16 cellular contexts compared by ENCODE assay signal in genomic region chr12:53504004-53504920, GRCh38. TPM values are rescaled to one million over a fixed set of nuclear protein-coding genes. Genes with fewer than 3 reads are reported as not detected.
A peak's percentile ranks its signal among the peaks of the same experiment; 100 is the strongest.
DNase-seq lines count a peak whose midpoint lies in the region; ATAC-seq, FAIRE-seq and TF ChIP-seq lines count a peak whose summit lies in the region.
"Had no signal": no experiment of that assay in that cellular context is flagged by ENCODE, and none has a peak within 500 bp of the region (broad histone marks: within the 10 kb centered on the region; RNA-seq: fewer than 3 reads in every experiment).

No MANE protein-coding gene starts in this region.

- H3K36me3 ChIP-seq in left ventricle myocardium inferior, result peaks cover 36% of the 10 kb centered on the region
- H3K36me3 ChIP-seq in aorta (ENCODE audit: control insufficient read depth in 1 of 2, insufficient read depth in 2 of 2, low read length in 1 of 2), result no peaks in the 10 kb centered on the region
- H3K36me3 ChIP-seq in hepatocyte (replicated peaks; ENCODE audit: insufficient read depth, low read depth), result no peaks in the 10 kb centered on the region
- peaks cover 9 to 13% of the 10 kb centered on the region in 2 donors for H3K36me3 ChIP-seq in kidney (ENCODE audit: control insufficient read depth in 1 of 2, insufficient read depth in 2 of 2, low read length in 2 of 2)

- H3K36me3 Mint-ChIP-seq in neural crest cell (ENCODE audit: low read depth), result no peaks in the 10 kb centered on the region
- H3K36me3 Mint-ChIP-seq: activated naive CD4-positive, alpha-beta T cell treated with anti-CD3 and anti-CD28 coated beads, Interleukin-2, amount 50 U/mL, for 72 hours; natural killer cell had no signal

- H3K4me3 ChIP-seq in left ventricle myocardium inferior (no peak overlapping the region), aorta (ENCODE audit: low read length in 2 of 2) (no peak overlapping the region), hepatocyte (no peak overlapping the region), kidney (ENCODE audit: low read length in 2 of 2) (no peak overlapping the region)
- H3K4me3 ChIP-seq: esophagus squamous epithelium, left lung, right lobe of liver had no signal

- TF ChIP-seq CTCF in left ventricle myocardium inferior (IDR thresholded peaks at IDR 0.05; ENCODE audit: borderline replicate concordance) (no peak), neural crest cell (conservative IDR thresholded peaks at IDR 0.05) (no peak), hepatocyte (IDR thresholded peaks at IDR 0.05; ENCODE audit: poor library complexity) (no peak), kidney (IDR thresholded peaks at IDR 0.05; ENCODE audit: borderline replicate concordance, extremely low read depth, insufficient read depth) (no peak)

- H3K9me3 ChIP-seq in left ventricle myocardium inferior (replicated peaks), result no peaks in the 10 kb centered on the region
- H3K9me3 ChIP-seq in aorta (ENCODE audit: control insufficient read depth, low read length), result no peaks in the 10 kb centered on the region
- H3K9me3 ChIP-seq in hepatocyte (ENCODE audit: low read depth), result no peaks in the 10 kb centered on the region
- no peaks in the 10 kb centered on the region for H3K9me3 ChIP-seq in kidney (ENCODE audit: control insufficient read depth in 1 of 2, low read length in 2 of 2)
- H3K9me3 ChIP-seq: esophagus squamous epithelium, left lung, right lobe of liver had no signal

- no peak overlapping the region for H3K4me2 ChIP-seq in hepatocyte

- no peak overlapping the region for H3K9ac ChIP-seq in kidney (ENCODE audit: low read length in 2 of 2)

- DNase-seq in left ventricle myocardium inferior (no peak), Right ventricle myocardium inferior (ENCODE audit: missing footprints) (no peak), neural crest cell (ENCODE audit: low read depth, low spot score) (no peak), aorta (peak; percentile 38 to 62), NCI-H2107 treated with DMSO at 0.1 percent for 48 hours (lab: John Stamatoyannopoulos, UW; ENCODE audit: unreplicated experiment) (no peak), hepatocyte (ENCODE audit: low spot score) (no peak), kidney (no peak)
- DNase-seq: esophagus squamous epithelium; left lung; natural killer cell; stimulated activated CD4-positive, alpha-beta T cell treated with anti-CD3 and anti-CD28 coated beads, Interleukin-4, amount 100 ng/mL, for 24 hours had no signal

- no peaks in the 10 kb centered on the region for H3K9me2 ChIP-seq in hepatocyte (replicated peaks; ENCODE audit: insufficient read depth)

- H3K27me3 ChIP-seq in left ventricle myocardium inferior (ENCODE audit: low read depth), result no peaks in the 10 kb centered on the region
- H3K27me3 ChIP-seq in aorta (ENCODE audit: control insufficient read depth in 1 of 2, insufficient read depth in 2 of 2, low read length in 1 of 2), result no peaks in the 10 kb centered on the region
- H3K27me3 ChIP-seq in hepatocyte, result no peaks in the 10 kb centered on the region
- H3K27me3 ChIP-seq: esophagus squamous epithelium, left lung, right lobe of liver had no signal

- no peak overlapping the region for H2AFZ ChIP-seq in hepatocyte

- FAIRE-seq in kidney (lab: Jason Lieb, UNC), result no peak
- FAIRE-seq: colon, H1 had no signal

- ATAC-seq in Right ventricle myocardium inferior (no peak), aorta (ENCODE audit: low FRiP score) (no peak)
- ATAC-seq: activated naive CD4-positive, alpha-beta T cell treated with anti-CD3 and anti-CD28 coated beads, Interleukin-2, amount 50 U/mL, for 72 hours; left lung; natural killer cell; right lobe of liver had no signal

- peaks cover 20% of the 10 kb centered on the region for H3K4me1 Mint-ChIP-seq in neural crest cell

- H3K79me2 ChIP-seq in hepatocyte, result peaks cover 21% of the 10 kb centered on the region

- H3K27ac ChIP-seq in left ventricle myocardium inferior (replicated peaks), result peak overlapping the region; percentile 99
- H3K27ac ChIP-seq in cingulate gyrus (ENCODE audit: low read depth, low read length), result peak overlapping the region; percentile 69
- H3K27ac ChIP-seq in aorta (ENCODE audit: low read depth in 1 of 2, low read length in 2 of 2), result peak overlapping the region in 1 of 2 donors; percentile 34
- no peak overlapping the region for H3K27ac ChIP-seq in hepatocyte
- H3K27ac ChIP-seq in kidney (ENCODE audit: low read depth in 2 of 2, low read length in 2 of 2), result no peak overlapping the region
- H3K27ac ChIP-seq: right lobe of liver had no signal

- WGBS in aorta, 2 donors, result 77 to 79% methylated on average over 14 of the region's 14 CpGs
- WGBS in hepatocyte (ENCODE audit: low lambda C conversion rate, missing lambda C conversion rate), result 96% methylated on average over 14 of the region's 14 CpGs

- H4K20me1 ChIP-seq in hepatocyte (ENCODE audit: insufficient read depth, poor library complexity, severe bottlenecking), result no peaks in the 10 kb centered on the region

- no peak overlapping the region for H3K27ac Mint-ChIP-seq in neural crest cell (ENCODE audit: unreplicated experiment)

- intact Hi-C loops in left ventricle myocardium inferior (cut with micrococcal nuclease), result no loop called here
- intact Hi-C loops in Right ventricle myocardium inferior (cut with DNase I), result loop anchor here (5.0 kb wide), 1 partner anchor 52 kb away; the partner anchor contains the start of gene PCBP2
- intact Hi-C loops in aorta (cut with DNase I), result loop anchor here (10.0 kb wide), 1 partner anchor 179 kb away; the partner anchor contains the start of gene AAAS (in 2 of the 2)
- intact Hi-C loops in kidney (cut with DNase I), result no loop called here

- H3K27me3 Mint-ChIP-seq in neural crest cell (ENCODE audit: low read depth), result peaks cover 4% of the 10 kb centered on the region

- H3K9me3 Mint-ChIP-seq in neural crest cell, result no peaks in the 10 kb centered on the region
- H3K9me3 Mint-ChIP-seq: activated naive CD4-positive, alpha-beta T cell treated with anti-CD3 and anti-CD28 coated beads, Interleukin-2, amount 50 U/mL, for 72 hours; natural killer cell had no signal

- H3K4me1 ChIP-seq in left ventricle myocardium inferior, result peaks cover 49% of the 10 kb centered on the region
- H3K4me1 ChIP-seq in aorta (ENCODE audit: control insufficient read depth in 1 of 2, insufficient read depth in 2 of 2, low read length in 2 of 2), result no peaks in the 10 kb centered on the region
- peaks cover 19% of the 10 kb centered on the region for H3K4me1 ChIP-seq in hepatocyte (ENCODE audit: insufficient read depth)
- H3K4me1 ChIP-seq in kidney (ENCODE audit: control insufficient read depth in 1 of 2, insufficient read depth in 1 of 2, low read depth in 1 of 2, low read length in 2 of 2), result peaks cover 11 to 26% of the 10 kb centered on the region in 2 donors

- peak overlapping the region; percentile 80 for H3K4me3 Mint-ChIP-seq in neural crest cell
- H3K4me3 Mint-ChIP-seq: natural killer cell had no signal

RNA-seq across cellular contexts. Expression of gene NPFF, which starts 3.0 kb away (rescaled TPM):
- total RNA-seq in left ventricle myocardium inferior (not detected), Right ventricle myocardium inferior (not detected), neural crest cell (0.73 TPM in 1 of 2 replicates, not detected in the other), aorta (not detected), hepatocyte (not detected in 2 replicates), kidney (not detected)
- polyA plus RNA-seq in aorta (10 to 100 TPM in 1 of 2 donors, 1 to 10 TPM in 1; 5.1 to 14.4 TPM), hepatocyte (0.77 TPM in 1 of 2 replicates, not detected in the other), kidney (ENCODE audit: insufficient read depth, low read depth, low replicate concordance) (1.3 TPM)
- total RNA-seq: activated naive CD4-positive, alpha-beta T cell treated with anti-CD3 and anti-CD28 coated beads, Interleukin-2, amount 50 U/mL, for 72 hours; H1; left lung; natural killer cell; right lobe of liver had no signal
- polyA plus RNA-seq: H1 had no signal

RNA-seq across cellular contexts. Expression of gene TARBP2, which starts 3.2 kb away (rescaled TPM):
- total RNA-seq in left ventricle myocardium inferior (12.9 TPM), Right ventricle myocardium inferior (10.9 TPM), neural crest cell (66.6 and 73.1 TPM in 2 replicates), aorta (10 to 100 TPM; 11.5 to 22.5 TPM), hepatocyte (39.1 and 54.6 TPM in 2 replicates), kidney (32.5 TPM)
- polyA plus RNA-seq in aorta (10 to 100 TPM in 1 of 2 donors, 1 to 10 TPM in 1; 8.8 to 36.3 TPM), hepatocyte (81.1 and 88.6 TPM in 2 replicates), kidney (ENCODE audit: insufficient read depth, low read depth, low replicate concordance) (36.3 TPM)

RNA-seq across cellular contexts. Expression of gene MAP3K12, which starts 5.0 kb away (rescaled TPM):
- total RNA-seq in left ventricle myocardium inferior (4.8 TPM), Right ventricle myocardium inferior (5.6 TPM), neural crest cell (32.9 and 33.0 TPM in 2 replicates), aorta (10 to 100 TPM; 21.2 to 44.5 TPM), hepatocyte (10.8 and 16.0 TPM in 2 replicates), kidney (21.8 TPM)
- polyA plus RNA-seq in aorta (10 to 100 TPM in 1 of 2 donors, 1 to 10 TPM in 1; 3.6 to 68.4 TPM), hepatocyte (10.0 and 14.0 TPM in 2 replicates), kidney (ENCODE audit: insufficient read depth, low read depth, low replicate concordance) (15.2 TPM)

RNA-seq across cellular contexts. Expression of gene PCBP2, which starts 52.4 kb away (rescaled TPM):
- 530 TPM for total RNA-seq in left ventricle myocardium inferior
- 494 TPM for total RNA-seq in Right ventricle myocardium inferior
- 1,351 and 1,375 TPM in 2 replicates for total RNA-seq in neural crest cell
- 100 to 1,000 TPM; 578 to 688 TPM for total RNA-seq in aorta
- polyA plus RNA-seq in aorta, result 100 to 1,000 TPM; 510 to 513 TPM
- 343 and 389 TPM in 2 replicates for total RNA-seq in hepatocyte
- 132 and 133 TPM in 2 replicates for polyA plus RNA-seq in hepatocyte
- 732 TPM for total RNA-seq in kidney
- 597 TPM for polyA plus RNA-seq in kidney (ENCODE audit: insufficient read depth, low read depth, low replicate concordance)

Comparison
In these comparisons a context has a peak if more than half of its experiments do, and no peak if none do; other contexts are left out.
1. intact Hi-C loops: an anchor here in Right ventricle myocardium inferior (5.0 kb wide) and aorta (10.0 kb wide); none called in left ventricle myocardium inferior and kidney.
2. DNase-seq: peak in aorta (2 of 2); none in left ventricle myocardium inferior (single experiment), Right ventricle myocardium inferior (single experiment), neural crest cell (single experiment), NCI-H2107 treated with DMSO at 0.1 percent for 48 hours (single experiment), hepatocyte (single experiment) and kidney (single experiment).
3. H3K27ac ChIP-seq: peak in left ventricle myocardium inferior (single experiment) and cingulate gyrus (single experiment); none in hepatocyte (single experiment) and kidney (0 of 2).